8 cellular contexts compared by ENCODE assay signal in the genomic region with DNA sequence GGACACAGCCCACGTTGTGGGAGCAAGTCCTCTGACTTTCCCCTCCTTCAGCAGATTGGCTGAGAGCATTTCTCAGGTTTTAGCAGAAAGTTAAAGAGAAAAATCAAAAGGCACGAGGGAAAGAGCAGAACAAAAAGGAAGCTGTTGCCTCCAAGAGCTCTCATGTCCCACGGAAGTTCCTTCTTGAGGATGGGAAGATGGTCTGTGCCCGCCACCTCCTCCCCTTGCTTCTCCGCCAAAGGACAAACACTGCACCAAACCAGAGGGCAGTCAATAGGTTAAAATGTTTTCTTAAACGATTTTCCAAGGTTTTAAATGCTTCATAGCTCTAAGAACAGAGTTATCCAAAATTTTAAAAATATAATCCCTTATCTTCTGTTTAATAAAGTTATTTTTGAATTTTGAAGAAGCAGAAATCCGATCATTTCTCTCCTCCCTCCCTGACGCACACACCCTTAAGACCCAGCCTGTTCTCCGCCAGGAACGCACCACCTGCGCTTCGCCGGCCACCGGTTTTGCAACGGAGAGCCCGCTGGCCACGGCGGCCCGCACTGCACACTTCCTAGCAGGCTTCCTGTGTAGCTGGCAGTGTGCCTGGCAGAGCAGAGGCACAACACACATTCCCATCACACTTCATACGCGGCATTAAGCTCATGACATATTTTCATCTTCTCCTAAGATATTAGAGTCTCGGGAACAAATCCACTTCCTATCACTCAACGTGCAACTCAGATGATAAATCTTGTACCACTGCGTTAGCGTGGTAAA.
A peak's percentile ranks its signal among the peaks of the same experiment; 100 is the strongest.
DNase-seq lines count a peak whose midpoint lies in the region; ATAC-seq and TF ChIP-seq lines count a peak whose summit lies in the region.

No MANE protein-coding gene starts in this region.

- no peak for TF ChIP-seq CTCF in WTC11 (IDR thresholded peaks at IDR 0.05)

- DNase-seq in activated CD4-positive, CD25-positive, alpha-beta regulatory T cell treated with anti-CD3 and anti-CD28 coated beads, Interleukin-2, amount 50 U/mL, for 72 hours, result peak; percentile 29
- DNase-seq in WTC11 (ENCODE audit: low spot score) (no peak), NCI-H526 (lab: John Stamatoyannopoulos, UW) (no peak)
- DNase-seq in activated CD4-positive, alpha-beta memory T cell treated with anti-CD3 and anti-CD28 coated beads, Interleukin-2, amount 10 ng/mL, durations not matched to agents 7 days and 5 days, result no peak

- H3K27me3 Mint-ChIP-seq in WTC11 (ENCODE audit: low read depth), result no peaks in the 10 kb centered on the region
- H3K27me3 Mint-ChIP-seq in activated CD4-positive, alpha-beta memory T cell treated with anti-CD3 and anti-CD28 coated beads, Interleukin-2, amount 10 ng/mL, durations not matched to agents 7 days and 5 days, result no peaks in the 10 kb centered on the region

- CTCF ChIA-PET in WTC11 (lab: Charles Lee), result no interaction called here
- CTCF ChIA-PET in activated CD4-positive, alpha-beta memory T cell treated with anti-CD3 and anti-CD28 coated beads, Interleukin-2, amount 10 ng/mL, durations not matched to agents 7 days and 5 days (lab: Charles Lee), result no interaction called here

- no peaks in the 10 kb centered on the region for H3K27me3 ChIP-seq in layer of hippocampus (ENCODE audit: control insufficient read depth, insufficient read depth, low read length)

- H3K4me3 Mint-ChIP-seq in WTC11, result no peak overlapping the region
- H3K4me3 Mint-ChIP-seq in activated CD4-positive, alpha-beta memory T cell treated with anti-CD3 and anti-CD28 coated beads, Interleukin-2, amount 10 ng/mL, durations not matched to agents 7 days and 5 days, result no peak overlapping the region

- H3K36me3 Mint-ChIP-seq in WTC11, result peaks cover 6% of the 10 kb centered on the region
- peaks cover 57% of the 10 kb centered on the region for H3K36me3 Mint-ChIP-seq in activated CD4-positive, alpha-beta memory T cell treated with anti-CD3 and anti-CD28 coated beads, Interleukin-2, amount 10 ng/mL, durations not matched to agents 7 days and 5 days (ENCODE audit: low read depth)

- peak overlapping the region; percentile 3 for H3K27ac ChIP-seq in layer of hippocampus (ENCODE audit: low read depth, low read length)
- H3K27ac ChIP-seq in temporal lobe (ENCODE audit: low read depth, low read length), result peak overlapping the region; percentile 23

- ATAC-seq in activated CD4-positive, CD25-positive, alpha-beta regulatory T cell treated with anti-CD3 and anti-CD28 coated beads, Interleukin-2, amount 50 U/mL, for 24 hours, result no peak
- no peak for ATAC-seq in WTC11
- no peak for ATAC-seq in SK-N-SH treated with all-trans-retinoic acid at 6 μM for 48 hours

- H3K9me3 Mint-ChIP-seq in WTC11, result peaks cover 7% of the 10 kb centered on the region
- H3K9me3 Mint-ChIP-seq in activated CD4-positive, alpha-beta memory T cell treated with anti-CD3 and anti-CD28 coated beads, Interleukin-2, amount 10 ng/mL, durations not matched to agents 7 days and 5 days, result peaks cover 3% of the 10 kb centered on the region

- H3K4me1 Mint-ChIP-seq in WTC11, result peaks cover 47% of the 10 kb centered on the region
- peaks cover 48% of the 10 kb centered on the region for H3K4me1 Mint-ChIP-seq in activated CD4-positive, alpha-beta memory T cell treated with anti-CD3 and anti-CD28 coated beads, Interleukin-2, amount 10 ng/mL, durations not matched to agents 7 days and 5 days

- H3K27ac Mint-ChIP-seq in WTC11, result peak overlapping the region; percentile 30
- no peak overlapping the region for H3K27ac Mint-ChIP-seq in activated CD4-positive, alpha-beta memory T cell treated with anti-CD3 and anti-CD28 coated beads, Interleukin-2, amount 10 ng/mL, durations not matched to agents 7 days and 5 days

- POLR2A ChIA-PET in WTC11 (lab: Charles Lee), result no interaction called here
- POLR2A ChIA-PET in activated CD4-positive, alpha-beta memory T cell treated with anti-CD3 and anti-CD28 coated beads, Interleukin-2, amount 10 ng/mL, durations not matched to agents 7 days and 5 days (lab: Charles Lee), result interaction anchor here (0.8 kb wide), 1 partner anchor 97 kb away, joined by 3 read pairs; no protein-coding TSS in a partner anchor

TF ChIP-seq in WTC11, 78 proteins besides CTCF, POLR2A, EP300 and RAD21 (continues in another document):
- TF ChIP-seq, protein P1, sequence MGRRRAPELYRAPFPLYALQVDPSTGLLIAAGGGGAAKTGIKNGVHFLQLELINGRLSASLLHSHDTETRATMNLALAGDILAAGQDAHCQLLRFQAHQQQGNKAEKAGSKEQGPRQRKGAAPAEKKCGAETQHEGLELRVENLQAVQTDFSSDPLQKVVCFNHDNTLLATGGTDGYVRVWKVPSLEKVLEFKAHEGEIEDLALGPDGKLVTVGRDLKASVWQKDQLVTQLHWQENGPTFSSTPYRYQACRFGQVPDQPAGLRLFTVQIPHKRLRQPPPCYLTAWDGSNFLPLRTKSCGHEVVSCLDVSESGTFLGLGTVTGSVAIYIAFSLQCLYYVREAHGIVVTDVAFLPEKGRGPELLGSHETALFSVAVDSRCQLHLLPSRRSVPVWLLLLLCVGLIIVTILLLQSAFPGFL (CRISPR knock-in tag; IDR thresholded peaks at IDR 0.05; ENCODE audit: borderline replicate concordance), result no peak
- TF ChIP-seq, protein P2, sequence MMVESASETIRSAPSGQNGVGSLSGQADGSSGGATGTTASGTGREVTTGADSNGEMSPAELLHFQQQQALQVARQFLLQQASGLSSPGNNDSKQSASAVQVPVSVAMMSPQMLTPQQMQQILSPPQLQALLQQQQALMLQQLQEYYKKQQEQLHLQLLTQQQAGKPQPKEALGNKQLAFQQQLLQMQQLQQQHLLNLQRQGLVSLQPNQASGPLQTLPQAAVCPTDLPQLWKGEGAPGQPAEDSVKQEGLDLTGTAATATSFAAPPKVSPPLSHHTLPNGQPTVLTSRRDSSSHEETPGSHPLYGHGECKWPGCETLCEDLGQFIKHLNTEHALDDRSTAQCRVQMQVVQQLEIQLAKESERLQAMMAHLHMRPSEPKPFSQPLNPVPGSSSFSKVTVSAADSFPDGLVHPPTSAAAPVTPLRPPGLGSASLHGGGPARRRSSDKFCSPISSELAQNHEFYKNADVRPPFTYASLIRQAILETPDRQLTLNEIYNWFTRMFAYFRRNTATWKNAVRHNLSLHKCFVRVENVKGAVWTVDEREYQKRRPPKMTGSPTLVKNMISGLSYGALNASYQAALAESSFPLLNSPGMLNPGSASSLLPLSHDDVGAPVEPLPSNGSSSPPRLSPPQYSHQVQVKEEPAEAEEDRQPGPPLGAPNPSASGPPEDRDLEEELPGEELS (CRISPR knock-in tag; IDR thresholded peaks at IDR 0.05), result no peak
- TF ChIP-seq TEAD1 (CRISPR knock-in tag; IDR thresholded peaks at IDR 0.05), result no peak
- no peak for TF ChIP-seq SMAD3 (CRISPR knock-in tag; IDR thresholded peaks at IDR 0.05; ENCODE audit: borderline replicate concordance)
- no peak for TF ChIP-seq IRF2 (CRISPR knock-in tag; IDR thresholded peaks at IDR 0.05; ENCODE audit: borderline replicate concordance, low read depth)

TF ChIP-seq in SK-N-SH treated with all-trans-retinoic acid at 6 μM for 48 hours, 23 proteins besides CTCF, POLR2A, EP300 and RAD21:
- TF ChIP-seq POU6F1 (CRISPR knock-in tag; IDR thresholded peaks at IDR 0.05; ENCODE audit: borderline replicate concordance, low read depth) (no peak), ZNF8 (CRISPR knock-in tag; IDR thresholded peaks at IDR 0.05) (no peak), PATZ1 (CRISPR knock-in tag; IDR thresholded peaks at IDR 0.05; ENCODE audit: borderline replicate concordance) (no peak), ZNF70 (CRISPR knock-in tag; IDR thresholded peaks at IDR 0.05) (no peak)
- TF ChIP-seq, protein P3, sequence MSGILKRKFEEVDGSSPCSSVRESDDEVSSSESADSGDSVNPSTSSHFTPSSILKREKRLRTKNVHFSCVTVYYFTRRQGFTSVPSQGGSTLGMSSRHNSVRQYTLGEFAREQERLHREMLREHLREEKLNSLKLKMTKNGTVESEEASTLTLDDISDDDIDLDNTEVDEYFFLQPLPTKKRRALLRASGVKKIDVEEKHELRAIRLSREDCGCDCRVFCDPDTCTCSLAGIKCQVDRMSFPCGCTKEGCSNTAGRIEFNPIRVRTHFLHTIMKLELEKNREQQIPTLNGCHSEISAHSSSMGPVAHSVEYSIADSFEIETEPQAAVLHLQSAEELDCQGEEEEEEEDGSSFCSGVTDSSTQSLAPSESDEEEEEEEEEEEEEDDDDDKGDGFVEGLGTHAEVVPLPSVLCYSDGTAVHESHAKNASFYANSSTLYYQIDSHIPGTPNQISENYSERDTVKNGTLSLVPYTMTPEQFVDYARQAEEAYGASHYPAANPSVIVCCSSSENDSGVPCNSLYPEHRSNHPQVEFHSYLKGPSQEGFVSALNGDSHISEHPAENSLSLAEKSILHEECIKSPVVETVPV (CRISPR knock-in tag; IDR thresholded peaks at IDR 0.05), result no peak
